ENCODE assay signal across 25 cellular contexts in genomic region chr2:16675781-16676180, GRCh38.
"Had no signal": no experiment of that assay in that cellular context is flagged by ENCODE, and none has a peak within 500 bp of the region (broad histone marks: within the 10 kb centered on the region; RNA-seq: fewer than 3 reads in every experiment).

No MANE protein-coding gene starts in this region.

- H3K4me1 Mint-ChIP-seq: naive thymus-derived CD8-positive, alpha-beta T cell; nephron progenitor cell had no signal

- H3K27ac Mint-ChIP-seq: effector memory CD8-positive, alpha-beta T cell; immature natural killer cell; naive thymus-derived CD8-positive, alpha-beta T cell; nephron progenitor cell; stimulated activated naive B cell treated with anti-CD40 and anti-IgM and Interleukin-4, amounts not matched to agents 10 μg/mL and 1 μg/mL and 100 μg/mL, for 72 hours; stimulated activated naive CD8-positive, alpha-beta T cell treated with anti-CD3 and anti-CD28 coated beads, Interleukin-15, Interleukin-2, amounts not matched to agents 100 ng/mL and 50 ng/mL, for 24 hours had no signal

- H3K4me3 Mint-ChIP-seq: effector memory CD8-positive, alpha-beta T cell; immature natural killer cell; naive thymus-derived CD8-positive, alpha-beta T cell; nephron progenitor cell; stimulated activated naive B cell treated with anti-CD40 and anti-IgM and Interleukin-4, amounts not matched to agents 10 μg/mL and 1 μg/mL and 100 μg/mL, for 72 hours; stimulated activated naive CD8-positive, alpha-beta T cell treated with anti-CD3 and anti-CD28 coated beads, Interleukin-15, Interleukin-2, amounts not matched to agents 100 ng/mL and 50 ng/mL, for 24 hours had no signal

- DNase-seq: cortex of kidney; effector memory CD8-positive, alpha-beta T cell; erythroblast; esophagus squamous epithelium; foreskin melanocyte; hypothalamus; immature natural killer cell; islet precursor cell; kidney glomerular epithelial cell; left colon; left ventricle myocardium superior; lower lobe of right lung; naive thymus-derived CD8-positive, alpha-beta T cell; nephron progenitor cell; nucleus accumbens; psoas muscle; right cardiac atrium; sigmoid colon; stimulated activated CD4-positive, alpha-beta T cell treated with anti-CD3 and anti-CD28 coated beads, Interleukin-4, amount 100 ng/mL, for 4 hours; stimulated activated naive B cell treated with anti-CD40 and anti-IgM and Interleukin-4, amounts not matched to agents 10 μg/mL and 1 μg/mL and 100 μg/mL, for 72 hours; upper lobe of left lung had no signal

- H3K9me3 Mint-ChIP-seq: effector memory CD8-positive, alpha-beta T cell; stimulated activated naive B cell treated with anti-CD40 and anti-IgM and Interleukin-4, amounts not matched to agents 10 μg/mL and 1 μg/mL and 100 μg/mL, for 72 hours had no signal

- H3K4me3 ChIP-seq: esophagus squamous epithelium, lower lobe of right lung, psoas muscle, sigmoid colon, thoracic aorta, tibial nerve, upper lobe of left lung, vagina had no signal

- H3K36me3 ChIP-seq: esophagus squamous epithelium, lower lobe of right lung, sigmoid colon, thoracic aorta, tibial nerve, upper lobe of left lung, vagina had no signal

- H3K27ac ChIP-seq: esophagus squamous epithelium, lower lobe of right lung, psoas muscle, sigmoid colon, thoracic aorta, tibial nerve, upper lobe of left lung, vagina had no signal

- H3K9me3 ChIP-seq: esophagus squamous epithelium, vagina had no signal

- H3K36me3 Mint-ChIP-seq: stimulated activated naive B cell treated with anti-CD40 and anti-IgM and Interleukin-4, amounts not matched to agents 10 μg/mL and 1 μg/mL and 100 μg/mL, for 72 hours had no signal

- H3K27me3 Mint-ChIP-seq: stimulated activated naive B cell treated with anti-CD40 and anti-IgM and Interleukin-4, amounts not matched to agents 10 μg/mL and 1 μg/mL and 100 μg/mL, for 72 hours had no signal

- H3K27me3 ChIP-seq: esophagus squamous epithelium, sigmoid colon, tibial nerve, upper lobe of left lung, vagina had no signal

- ATAC-seq: effector memory CD8-positive, alpha-beta T cell; left colon; left ventricle myocardium superior; lower lobe of right lung; naive thymus-derived CD8-positive, alpha-beta T cell; psoas muscle; right cardiac atrium; stimulated activated naive B cell treated with anti-CD40 and anti-IgM and Interleukin-4, amounts not matched to agents 10 μg/mL and 1 μg/mL and 100 μg/mL, for 72 hours had no signal

- H3K4me1 ChIP-seq: lower lobe of right lung, psoas muscle, sigmoid colon, tibial nerve, upper lobe of left lung, vagina had no signal
